In the genomic region with DNA sequence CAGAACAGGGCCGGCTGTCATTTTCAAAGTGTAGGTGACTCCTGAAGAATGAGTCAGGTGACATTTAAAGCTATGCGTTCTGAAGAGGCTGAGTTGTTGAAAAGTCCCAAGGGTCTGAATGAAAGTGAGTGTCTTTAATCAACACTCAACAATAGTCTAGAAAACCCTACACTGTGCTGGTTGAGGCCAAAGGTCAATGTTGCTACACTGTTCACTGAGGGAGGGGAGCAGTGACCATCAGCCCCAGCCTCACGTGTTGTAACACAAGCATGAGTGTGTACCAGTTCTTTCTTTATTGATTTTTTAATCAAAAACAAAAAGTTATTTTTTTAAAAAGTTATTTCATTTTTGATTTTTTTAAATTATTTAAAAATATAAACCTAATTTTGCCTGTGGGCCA, we compare ENCODE assay signal across 35 cellular contexts.
"Had no signal": no experiment of that assay in that cellular context is flagged by ENCODE, and none has a peak within 500 bp of the region (broad histone marks: within the 10 kb centered on the region; RNA-seq: fewer than 3 reads in every experiment).

No MANE protein-coding gene starts in this region.

- H3K27me3 Mint-ChIP-seq: activated B cell treated with CpG ODN at 0.5 μM for 24 hours; activated CD8-positive, alpha-beta T cell treated with anti-CD3 and anti-CD28 coated beads for 36 hours; activated naive CD8-positive, alpha-beta T cell; activated T-helper 17 cell treated with anti-CD3 and anti-CD28 coated beads, Interleukin-2, amount 50 U/mL, for 72 hours; effector memory CD8-positive, alpha-beta T cell; T-helper 17 cell had no signal

- H3K4me3 Mint-ChIP-seq: activated B cell treated with CpG ODN at 0.5 μM for 24 hours; activated CD8-positive, alpha-beta T cell treated with anti-CD3 and anti-CD28 coated beads for 36 hours; activated naive CD8-positive, alpha-beta T cell; activated T-cell treated with anti-CD3 and anti-CD28 coated beads, Interleukin-2, amount 50 U/mL, for 4 hours; activated T-helper 17 cell treated with anti-CD3 and anti-CD28 coated beads, Interleukin-2, amount 50 U/mL, for 72 hours; effector memory CD8-positive, alpha-beta T cell; T-helper 17 cell; T-helper 2 cell treated with Interferon-gamma antibody and Interleukin-4, amounts not matched to agents 5 μg/mL and 100 μg/mL, for 36 hours had no signal

- H3K4me3 ChIP-seq: esophagus muscularis mucosa, gastrocnemius medialis had no signal

- H3K4me1 ChIP-seq: esophagus muscularis mucosa, foreskin keratinocyte, gastrocnemius medialis had no signal

- H3K27me3 ChIP-seq: brain microvascular endothelial cell, esophagus muscularis mucosa, foreskin keratinocyte, gastrocnemius medialis had no signal

- H3K27ac ChIP-seq: brain microvascular endothelial cell, esophagus muscularis mucosa, foreskin keratinocyte, gastrocnemius medialis, WERI-Rb-1 had no signal

- FAIRE-seq: astrocyte, bronchial epithelial cell, colon had no signal

- H3K9me3 ChIP-seq: esophagus muscularis mucosa, gastrocnemius medialis had no signal

- H3K4me1 Mint-ChIP-seq: activated B cell treated with CpG ODN at 0.5 μM for 24 hours; activated T-helper 17 cell treated with anti-CD3 and anti-CD28 coated beads, Interleukin-2, amount 50 U/mL, for 72 hours; T-helper 17 cell had no signal

- H3K27ac Mint-ChIP-seq: activated B cell treated with CpG ODN at 0.5 μM for 24 hours; activated CD8-positive, alpha-beta T cell treated with anti-CD3 and anti-CD28 coated beads for 36 hours; activated naive CD8-positive, alpha-beta T cell; activated T-helper 17 cell treated with anti-CD3 and anti-CD28 coated beads, Interleukin-2, amount 50 U/mL, for 72 hours; effector memory CD8-positive, alpha-beta T cell; T-helper 17 cell; T-helper 2 cell treated with Interferon-gamma antibody and Interleukin-4, amounts not matched to agents 5 μg/mL and 100 μg/mL, for 36 hours had no signal

- H3K36me3 Mint-ChIP-seq: activated naive CD8-positive, alpha-beta T cell had no signal

- ATAC-seq: activated CD4-positive, CD25-positive, alpha-beta regulatory T cell treated with anti-CD3 and anti-CD28 coated beads, Interleukin-2, amount 50 U/mL, for 24 hours; activated CD8-positive, alpha-beta T cell treated with anti-CD3 and anti-CD28 coated beads for 36 hours; activated T-cell treated with anti-CD3 and anti-CD28 coated beads, Interleukin-2, amount 50 U/mL, for 4 hours; activated T-helper 17 cell treated with anti-CD3 and anti-CD28 coated beads, Interleukin-2, amount 50 U/mL, for 72 hours; effector memory CD8-positive, alpha-beta T cell; foreskin keratinocyte; gastrocnemius medialis; T-helper 17 cell had no signal

- H3K36me3 ChIP-seq: brain microvascular endothelial cell, esophagus muscularis mucosa, gastrocnemius medialis, WERI-Rb-1 had no signal

- H3K9me3 Mint-ChIP-seq: activated B cell treated with CpG ODN at 0.5 μM for 24 hours had no signal

- DNase-seq: activated B cell treated with CpG ODN at 0.5 μM for 24 hours; activated CD4-positive, alpha-beta T cell treated with anti-CD3 and anti-CD28 coated beads for 48 hours; activated CD4-positive, alpha-beta T cell treated with anti-CD3 and anti-CD28 coated beads, Interleukin-2, amount 50 U/mL, for 1 hour; activated CD4-positive, alpha-beta T cell treated with anti-CD3 and anti-CD28 coated beads, Interleukin-2, amount 50 U/mL, for 48 hours; activated CD8-positive, alpha-beta memory T cell treated with anti-CD3 and anti-CD28 coated beads for 24 hours; activated CD8-positive, alpha-beta T cell treated with anti-CD3 and anti-CD28 coated beads for 36 hours; activated effector memory CD4-positive, alpha-beta T cell treated with Interleukin-2 at 50 U/mL for 16 hours; activated gamma-delta T cell treated with Interleukin-2 at 50 U/mL for 16 hours; activated naive CD4-positive, alpha-beta T cell treated with anti-CD3 and anti-CD28 coated beads, Interleukin-2, amount 50 U/mL, for 16 hours; activated naive CD4-positive, alpha-beta T cell treated with Interleukin-2 at 50 U/mL for 16 hours; activated T-cell treated with anti-CD3 and anti-CD28 coated beads, Interleukin-2, amount 50 U/mL, for 4 hours; amniotic stem cell; anterior cingulate cortex; brain microvascular endothelial cell; caudate nucleus; cortex of kidney; dermis blood vessel endothelial cell; effector CD4-positive, alpha-beta T cell; effector memory CD8-positive, alpha-beta T cell; erythroblast; foreskin keratinocyte; gastrocnemius medialis; glutamatergic neuron; T-helper 1 cell; T-helper 17 cell; T1000; WERI-Rb-1 had no signal
